1 cellular context compared by ENCODE assay signal in the genomic region with DNA sequence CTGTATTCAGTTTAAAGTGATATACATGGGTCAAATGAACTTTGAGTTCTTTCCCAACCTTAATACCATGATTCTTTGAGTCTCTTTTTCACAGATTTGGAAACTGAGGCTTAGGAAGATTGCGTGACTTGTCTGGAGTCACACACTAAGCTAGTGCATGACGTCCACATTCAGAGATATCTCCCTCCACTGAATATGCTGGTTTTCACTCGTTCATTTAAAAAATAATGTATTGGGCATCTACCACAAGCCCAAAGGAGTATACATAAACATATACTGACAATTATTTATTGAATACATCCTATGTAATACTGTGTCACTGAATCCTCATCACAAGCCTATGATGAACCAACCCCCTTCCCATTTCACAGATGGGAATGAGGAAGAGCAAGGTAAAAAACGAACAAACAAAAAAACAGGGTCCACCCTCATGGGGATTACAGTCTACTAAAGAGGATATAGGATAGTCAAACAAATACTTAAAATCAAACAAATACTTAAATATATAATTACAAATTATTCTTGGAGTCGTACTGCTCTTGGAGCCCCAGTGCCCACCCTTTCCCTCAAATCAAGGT.
TF ChIP-seq lines count a peak whose summit lies in the region.

No MANE protein-coding gene starts in this region.

TF ChIP-seq in GM23338, 12 proteins besides CTCF, POLR2A, EP300 and RAD21 (continued from another document):
- TF ChIP-seq, protein P1, sequence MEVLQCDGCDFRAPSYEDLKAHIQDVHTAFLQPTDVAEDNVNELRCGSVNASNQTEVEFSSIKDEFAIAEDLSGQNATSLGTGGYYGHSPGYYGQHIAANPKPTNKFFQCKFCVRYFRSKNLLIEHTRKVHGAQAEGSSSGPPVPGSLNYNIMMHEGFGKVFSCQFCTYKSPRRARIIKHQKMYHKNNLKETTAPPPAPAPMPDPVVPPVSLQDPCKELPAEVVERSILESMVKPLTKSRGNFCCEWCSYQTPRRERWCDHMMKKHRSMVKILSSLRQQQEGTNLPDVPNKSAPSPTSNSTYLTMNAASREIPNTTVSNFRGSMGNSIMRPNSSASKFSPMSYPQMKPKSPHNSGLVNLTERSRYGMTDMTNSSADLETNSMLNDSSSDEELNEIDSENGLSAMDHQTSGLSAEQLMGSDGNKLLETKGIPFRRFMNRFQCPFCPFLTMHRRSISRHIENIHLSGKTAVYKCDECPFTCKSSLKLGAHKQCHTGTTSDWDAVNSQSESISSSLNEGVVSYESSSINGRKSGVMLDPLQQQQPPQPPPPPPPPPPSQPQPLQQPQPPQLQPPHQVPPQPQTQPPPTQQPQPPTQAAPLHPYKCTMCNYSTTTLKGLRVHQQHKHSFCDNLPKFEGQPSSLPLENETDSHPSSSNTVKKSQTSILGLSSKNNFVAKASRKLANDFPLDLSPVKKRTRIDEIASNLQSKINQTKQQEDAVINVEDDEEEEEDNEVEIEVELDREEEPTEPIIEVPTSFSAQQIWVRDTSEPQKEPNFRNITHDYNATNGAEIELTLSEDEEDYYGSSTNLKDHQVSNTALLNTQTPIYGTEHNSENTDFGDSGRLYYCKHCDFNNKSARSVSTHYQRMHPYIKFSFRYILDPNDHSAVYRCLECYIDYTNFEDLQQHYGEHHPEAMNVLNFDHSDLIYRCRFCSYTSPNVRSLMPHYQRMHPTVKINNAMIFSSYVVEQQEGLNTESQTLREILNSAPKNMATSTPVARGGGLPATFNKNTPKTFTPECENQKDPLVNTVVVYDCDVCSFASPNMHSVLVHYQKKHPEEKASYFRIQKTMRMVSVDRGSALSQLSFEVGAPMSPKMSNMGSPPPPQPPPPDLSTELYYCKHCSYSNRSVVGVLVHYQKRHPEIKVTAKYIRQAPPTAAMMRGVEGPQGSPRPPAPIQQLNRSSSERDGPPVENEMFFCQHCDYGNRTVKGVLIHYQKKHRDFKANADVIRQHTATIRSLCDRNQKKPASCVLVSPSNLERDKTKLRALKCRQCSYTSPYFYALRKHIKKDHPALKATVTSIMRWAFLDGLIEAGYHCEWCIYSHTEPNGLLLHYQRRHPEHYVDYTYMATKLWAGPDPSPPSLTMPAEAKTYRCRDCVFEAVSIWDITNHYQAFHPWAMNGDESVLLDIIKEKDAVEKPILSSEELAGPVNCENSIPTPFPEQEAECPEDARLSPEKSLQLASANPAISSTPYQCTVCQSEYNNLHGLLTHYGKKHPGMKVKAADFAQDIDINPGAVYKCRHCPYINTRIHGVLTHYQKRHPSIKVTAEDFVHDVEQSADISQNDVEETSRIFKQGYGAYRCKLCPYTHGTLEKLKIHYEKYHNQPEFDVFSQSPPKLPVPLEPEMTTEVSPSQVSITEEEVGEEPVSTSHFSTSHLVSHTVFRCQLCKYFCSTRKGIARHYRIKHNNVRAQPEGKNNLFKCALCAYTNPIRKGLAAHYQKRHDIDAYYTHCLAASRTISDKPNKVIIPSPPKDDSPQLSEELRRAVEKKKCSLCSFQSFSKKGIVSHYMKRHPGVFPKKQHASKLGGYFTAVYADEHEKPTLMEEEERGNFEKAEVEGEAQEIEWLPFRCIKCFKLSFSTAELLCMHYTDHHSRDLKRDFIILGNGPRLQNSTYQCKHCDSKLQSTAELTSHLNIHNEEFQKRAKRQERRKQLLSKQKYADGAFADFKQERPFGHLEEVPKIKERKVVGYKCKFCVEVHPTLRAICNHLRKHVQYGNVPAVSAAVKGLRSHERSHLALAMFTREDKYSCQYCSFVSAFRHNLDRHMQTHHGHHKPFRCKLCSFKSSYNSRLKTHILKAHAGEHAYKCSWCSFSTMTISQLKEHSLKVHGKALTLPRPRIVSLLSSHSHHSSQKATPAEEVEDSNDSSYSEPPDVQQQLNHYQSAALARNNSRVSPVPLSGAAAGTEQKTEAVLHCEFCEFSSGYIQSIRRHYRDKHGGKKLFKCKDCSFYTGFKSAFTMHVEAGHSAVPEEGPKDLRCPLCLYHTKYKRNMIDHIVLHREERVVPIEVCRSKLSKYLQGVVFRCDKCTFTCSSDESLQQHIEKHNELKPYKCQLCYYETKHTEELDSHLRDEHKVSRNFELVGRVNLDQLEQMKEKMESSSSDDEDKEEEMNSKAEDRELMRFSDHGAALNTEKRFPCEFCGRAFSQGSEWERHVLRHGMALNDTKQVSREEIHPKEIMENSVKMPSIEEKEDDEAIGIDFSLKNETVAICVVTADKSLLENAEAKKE (CRISPR knock-in tag; IDR thresholded peaks at IDR 0.05) = no peak
- TF ChIP-seq NANOG (IDR thresholded peaks at IDR 0.05; ENCODE audit: borderline replicate concordance) = no peak
- no peak for TF ChIP-seq CREB1 (CRISPR knock-in tag; IDR thresholded peaks at IDR 0.05; ENCODE audit: low read depth)
